In the genomic region with DNA sequence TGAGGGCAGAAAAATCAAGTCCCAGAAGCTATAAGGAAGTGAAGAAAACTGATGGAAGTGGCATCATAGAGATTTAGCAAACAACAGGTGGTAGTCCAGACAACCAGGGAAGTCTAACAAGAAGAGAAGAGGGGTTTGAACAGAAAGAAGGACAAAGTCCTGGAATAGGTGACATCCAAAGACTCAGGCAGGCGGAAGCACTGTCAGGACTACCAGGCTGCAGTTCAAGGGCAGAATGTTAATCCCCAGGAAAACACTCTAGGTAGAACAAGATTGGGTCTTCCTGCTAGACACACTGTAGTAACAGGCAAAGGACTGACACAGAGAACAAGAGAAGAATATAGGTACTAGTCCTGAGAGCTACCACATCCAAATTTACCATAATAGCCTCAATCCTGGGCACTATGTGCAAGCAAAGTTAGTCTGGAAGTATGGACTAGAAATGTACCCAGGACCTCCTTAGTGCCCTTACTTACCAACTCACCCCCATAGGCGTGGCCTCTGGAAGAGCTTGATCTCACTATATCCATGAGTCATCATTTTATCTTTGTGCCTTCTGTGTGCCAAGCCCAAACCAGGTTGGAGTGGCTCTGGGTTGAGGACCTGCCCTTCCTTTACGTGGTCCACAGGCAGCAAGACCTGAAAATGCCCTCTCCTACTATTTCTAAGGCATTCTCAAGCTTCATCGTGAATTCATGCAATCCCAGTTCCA, we compare ENCODE assay signal across 16 cellular contexts. TPM values are rescaled to one million over a fixed set of nuclear protein-coding genes. Genes with fewer than 3 reads are reported as not detected.
DNase-seq lines count a peak whose midpoint lies in the region; ATAC-seq and TF ChIP-seq lines count a peak whose summit lies in the region.
"Had no signal": no experiment of that assay in that cellular context is flagged by ENCODE, and none has a peak within 500 bp of the region (broad histone marks: within the 10 kb centered on the region; RNA-seq: fewer than 3 reads in every experiment).

No MANE protein-coding gene starts in this region.

- H3K36me3 Mint-ChIP-seq in endothelial cell (ENCODE audit: low read depth, unreplicated experiment), result peaks cover 9% of the 10 kb centered on the region
- no peaks in the 10 kb centered on the region for H3K36me3 Mint-ChIP-seq in activated naive CD4-positive, alpha-beta T cell treated with anti-CD3 and anti-CD28 coated beads, Interleukin-2, amount 10 ng/mL, durations not matched to agents 7 days and 5 days
- H3K36me3 Mint-ChIP-seq: activated naive CD4-positive, alpha-beta T cell treated with anti-CD3 and anti-CD28 coated beads, Interleukin-2, amount 50 U/mL, for 72 hours had no signal

- no TSS peak for BruUV-seq in PC-3 (replicated peaks; lab: Mats Ljungman, UMichigan)

- peaks cover 9% of the 10 kb centered on the region for H3K4me1 ChIP-seq in HEK293 (ENCODE audit: control insufficient read depth, insufficient read depth, low read length)
- peaks cover 32% of the 10 kb centered on the region for H3K4me1 ChIP-seq in PC-3 (ENCODE audit: insufficient read depth, low read length)
- H3K4me1 ChIP-seq in osteoblast (ENCODE audit: insufficient read depth, low read length), result peaks cover 22% of the 10 kb centered on the region

- peaks cover 35% of the 10 kb centered on the region for H3K4me1 Mint-ChIP-seq in endothelial cell (ENCODE audit: unreplicated experiment)
- H3K4me1 Mint-ChIP-seq in activated naive CD4-positive, alpha-beta T cell treated with anti-CD3 and anti-CD28 coated beads, Interleukin-2, amount 10 ng/mL, durations not matched to agents 7 days and 5 days, result peaks cover 24% of the 10 kb centered on the region

- no peak overlapping the region for H3K9ac ChIP-seq in PC-3 (ENCODE audit: low read length)

- CTCF ChIA-PET in HEK293 (lab: Yijun Ruan, JAX), result interaction anchor here (0.6 to 1.1 kb wide), 3 partner anchors 52 to 469 kb away, joined by 3 read pairs; partner anchors contain the start of gene AKAP7
- CTCF ChIA-PET in PC-3 (lab: Charles Lee), result no interaction called here
- CTCF ChIA-PET in activated naive CD4-positive, alpha-beta T cell treated with anti-CD3 and anti-CD28 coated beads, Interleukin-2, amount 10 ng/mL, durations not matched to agents 7 days and 5 days (lab: Charles Lee), result no interaction called here

- 0 out of 2 replicates have a peak overlapping the region, but pooled peaks have one; percentile 26 for H3K4me2 ChIP-seq in PC-3 (ENCODE audit: low read length)
- H3K4me2 ChIP-seq in osteoblast (ENCODE audit: insufficient read depth, low read length), result no peak overlapping the region

- DNase-seq in PC-3, result peak; percentile 35
- DNase-seq in endothelial cell (ENCODE audit: low spot score), result no peak
- DNase-seq in osteoblast (ENCODE audit: insufficient read length, low spot score, missing footprints), result peak; percentile 30
- DNase-seq in activated CD4-positive, alpha-beta T cell treated with anti-CD3 and anti-CD28 coated beads for 4 hours, result no peak
- no peak for DNase-seq in activated naive CD4-positive, alpha-beta T cell treated with anti-CD3 and anti-CD28 coated beads, Interleukin-2, amount 10 ng/mL, durations not matched to agents 7 days and 5 days
- DNase-seq: activated CD4-positive, alpha-beta T cell treated with anti-CD3 and anti-CD28 coated beads for 36 hours; head of caudate nucleus; MV-4-11; NCI-H1694; nucleus accumbens; T-helper 9 cell had no signal

- H3K9me3 ChIP-seq in HEK293 (ENCODE audit: control insufficient read depth, insufficient read depth, low read depth, low read length), result no peaks in the 10 kb centered on the region
- H3K9me3 ChIP-seq in PC-3 (ENCODE audit: low read length), result no peaks in the 10 kb centered on the region
- H3K9me3 ChIP-seq in osteoblast (ENCODE audit: low read depth, low read length), result no peaks in the 10 kb centered on the region
- H3K9me3 ChIP-seq: HAP-1 had no signal

- ATAC-seq in PC-3, result no peak
- ATAC-seq in HG03108 (IDR thresholded peaks at IDR 0.05; ENCODE audit: unreplicated experiment), result no peak
- ATAC-seq: activated CD4-positive, alpha-beta T cell treated with anti-CD3 and anti-CD28 coated beads for 36 hours; activated naive CD4-positive, alpha-beta T cell treated with anti-CD3 and anti-CD28 coated beads, Interleukin-2, amount 50 U/mL, for 72 hours had no signal

- H3K36me3 ChIP-seq in HEK293 (ENCODE audit: control insufficient read depth in 2 of 2, insufficient read depth in 1 of 2, low read length in 2 of 2) (no peaks in the 10 kb centered on the region), PC-3 (ENCODE audit: low read depth, low read length) (no peaks in the 10 kb centered on the region), osteoblast (ENCODE audit: insufficient read depth, low read length) (no peaks in the 10 kb centered on the region)
- H3K36me3 ChIP-seq: HAP-1 had no signal

- no peak overlapping the region for H3K4me3 Mint-ChIP-seq in endothelial cell (ENCODE audit: unreplicated experiment)
- H3K4me3 Mint-ChIP-seq in activated naive CD4-positive, alpha-beta T cell treated with anti-CD3 and anti-CD28 coated beads, Interleukin-2, amount 10 ng/mL, durations not matched to agents 7 days and 5 days, result no peak overlapping the region
- H3K4me3 Mint-ChIP-seq: activated CD4-positive, alpha-beta T cell treated with anti-CD3 and anti-CD28 coated beads for 36 hours had no signal

- no peak overlapping the region for H3K27ac ChIP-seq in HEK293 (ENCODE audit: extremely low read depth, low read depth, low read length)
- H3K27ac ChIP-seq in PC-3 (ENCODE audit: low read length), result no peak overlapping the region; the same call in 1 of the 2 replicates
- H3K27ac ChIP-seq in osteoblast (ENCODE audit: low read depth, low read length), result no peak overlapping the region
- H3K27ac ChIP-seq: HL-60 had no signal

- H2AFZ ChIP-seq in PC-3 (ENCODE audit: low read length) (peak overlapping the region; percentile 38; the same call in 1 of the 2 replicates), osteoblast (ENCODE audit: low read length) (no peak overlapping the region)

- POLR2A ChIA-PET in HEK293 (lab: Yijun Ruan, JAX) (no interaction called here), PC-3 (lab: Charles Lee; ENCODE audit: unreplicated experiment) (no interaction called here)

- intact Hi-C loops in PC-3 (cut with micrococcal nuclease), result no loop called here

- H3K9me3 Mint-ChIP-seq in endothelial cell (ENCODE audit: unreplicated experiment), result no peaks in the 10 kb centered on the region
- no peaks in the 10 kb centered on the region for H3K9me3 Mint-ChIP-seq in activated naive CD4-positive, alpha-beta T cell treated with anti-CD3 and anti-CD28 coated beads, Interleukin-2, amount 10 ng/mL, durations not matched to agents 7 days and 5 days

- TF ChIP-seq CTCF in HEK293 (tag by site-specific recombination; IDR thresholded peaks at IDR 0.05) (no peak), PC-3 (conservative IDR thresholded peaks at IDR 0.05; ENCODE audit: low read depth, low read length) (no peak), endothelial cell (IDR thresholded peaks at IDR 0.05; ENCODE audit: unreplicated experiment) (no peak), osteoblast (IDR thresholded peaks at IDR 0.05; ENCODE audit: extremely low read depth, low read depth, low read length) (no peak)

- H3K4me3 ChIP-seq in HEK293 (ENCODE audit: low read depth, low read length), result no peak overlapping the region
- H3K4me3 ChIP-seq in PC-3 (ENCODE audit: low read length), result no peak overlapping the region
- H3K4me3 ChIP-seq in osteoblast (ENCODE audit: insufficient read depth, low read length), result no peak overlapping the region
- H3K4me3 ChIP-seq: HAP-1 had no signal

- peak overlapping the region; percentile 2 for H3K27ac Mint-ChIP-seq in endothelial cell (ENCODE audit: unreplicated experiment)
- H3K27ac Mint-ChIP-seq in activated naive CD4-positive, alpha-beta T cell treated with anti-CD3 and anti-CD28 coated beads, Interleukin-2, amount 10 ng/mL, durations not matched to agents 7 days and 5 days, result no peak overlapping the region
- H3K27ac Mint-ChIP-seq: activated CD4-positive, alpha-beta T cell treated with anti-CD3 and anti-CD28 coated beads for 36 hours; activated naive CD4-positive, alpha-beta T cell treated with anti-CD3 and anti-CD28 coated beads, Interleukin-2, amount 50 U/mL, for 72 hours had no signal

- H3K79me2 ChIP-seq in PC-3 (ENCODE audit: low read length) (peaks cover 26% of the 10 kb centered on the region), osteoblast (ENCODE audit: insufficient read depth, low read length) (peaks cover 13% of the 10 kb centered on the region)

- H3K27me3 ChIP-seq in PC-3 (ENCODE audit: low read length) (no peaks in the 10 kb centered on the region), osteoblast (ENCODE audit: insufficient read depth, low read length) (no peaks in the 10 kb centered on the region)

- H4K20me1 ChIP-seq in PC-3 (ENCODE audit: low read length) (no peaks in the 10 kb centered on the region), osteoblast (ENCODE audit: insufficient read depth, low read length) (no peaks in the 10 kb centered on the region)

- no peaks in the 10 kb centered on the region for H3K9me2 ChIP-seq in PC-3 (replicated peaks; ENCODE audit: low read length)

- peaks cover 4% of the 10 kb centered on the region for H3F3A ChIP-seq in PC-3 (ENCODE audit: low read length, unreplicated experiment)

- peaks cover 9% of the 10 kb centered on the region for H3K27me3 Mint-ChIP-seq in endothelial cell (ENCODE audit: unreplicated experiment)
- peaks cover 35% of the 10 kb centered on the region for H3K27me3 Mint-ChIP-seq in activated naive CD4-positive, alpha-beta T cell treated with anti-CD3 and anti-CD28 coated beads, Interleukin-2, amount 10 ng/mL, durations not matched to agents 7 days and 5 days
- H3K27me3 Mint-ChIP-seq: activated CD4-positive, alpha-beta T cell treated with anti-CD3 and anti-CD28 coated beads for 36 hours had no signal

TF ChIP-seq in HEK293, 187 proteins besides CTCF, POLR2A, EP300 and RAD21 (continues in another document):
- TF ChIP-seq ZSCAN30 (tag by site-specific recombination; IDR thresholded peaks at IDR 0.05), result no peak
- TF ChIP-seq ZNF76 (tag by site-specific recombination; IDR thresholded peaks at IDR 0.05; ENCODE audit: borderline replicate concordance, low read depth), result no peak
- no peak for TF ChIP-seq ZNF404 (tag by site-specific recombination; IDR thresholded peaks at IDR 0.05)
- TF ChIP-seq KLF1 (tag by site-specific recombination; IDR thresholded peaks at IDR 0.05), result no peak; the same call in 1 of the 2 replicates
- TF ChIP-seq ZNF335 (tag by site-specific recombination; conservative IDR thresholded peaks at IDR 0.05), result peak; percentile 47; the same call in 1 of the 2 replicates
- no peak for TF ChIP-seq KLF7 (tag by site-specific recombination; IDR thresholded peaks at IDR 0.05; ENCODE audit: borderline replicate concordance)
- no peak for TF ChIP-seq ZNF214 (tag by site-specific recombination; IDR thresholded peaks at IDR 0.05; ENCODE audit: borderline replicate concordance)
- TF ChIP-seq OSR2 (tag by site-specific recombination; IDR thresholded peaks at IDR 0.05), result no peak
- TF ChIP-seq ZNF292 (tag by site-specific recombination; IDR thresholded peaks at IDR 0.05; ENCODE audit: borderline replicate concordance, low read depth), result no peak

RNA-seq across cellular contexts. Expression of gene EPB41L2, which starts 2.2 kb away (rescaled TPM):
- total RNA-seq in PC-3 (2014; rRNA removed) (26.9 and 39.9 TPM in 2 replicates), endothelial cell (ENCODE audit: unreplicated experiment) (314 TPM), osteoblast (46.9 and 47.4 TPM in 2 replicates)

Comparison
In these comparisons a context has a peak if more than half of its experiments do, and no peak if none do; other contexts are left out.
1. DNase-seq: peak in PC-3 (single experiment) and osteoblast (single experiment); none in endothelial cell (single experiment), activated CD4-positive, alpha-beta T cell treated with anti-CD3 and anti-CD28 coated beads for 4 hours (0 of 2) and activated naive CD4-positive, alpha-beta T cell treated with anti-CD3 and anti-CD28 coated beads, Interleukin-2, amount 10 ng/mL, durations not matched to agents 7 days and 5 days (single experiment).